Comparison of ENCODE assay signal across 18 cellular contexts in the genomic region with DNA sequence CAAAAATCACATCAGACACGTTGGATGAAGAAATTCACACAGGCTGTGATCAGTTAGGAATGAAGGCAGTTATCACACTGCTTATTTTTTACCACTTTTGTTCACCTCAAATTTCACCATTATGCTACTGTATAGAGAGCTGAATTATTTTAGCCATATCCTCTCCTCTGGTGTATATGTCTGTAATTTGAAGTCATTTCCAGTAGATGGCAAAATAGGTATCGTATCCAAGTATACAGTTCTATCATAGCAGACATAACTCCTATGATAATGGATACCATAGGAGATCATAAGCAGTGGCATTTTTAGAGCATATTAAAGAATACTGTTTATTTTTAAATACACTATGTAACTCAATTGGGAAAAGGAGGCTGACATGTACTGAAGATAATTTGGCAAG.
DNase-seq lines count a peak whose midpoint lies in the region; ATAC-seq, FAIRE-seq and TF ChIP-seq lines count a peak whose summit lies in the region.
"Had no signal": no experiment of that assay in that cellular context is flagged by ENCODE, and none has a peak within 500 bp of the region (broad histone marks: within the 10 kb centered on the region; RNA-seq: fewer than 3 reads in every experiment).

No MANE protein-coding gene starts in this region.

- DNase-seq in D341Med (ENCODE audit: low spot score) (peak; percentile 20), NCI-H1694 treated with DMSO at 0.1 percent for 48 hours (lab: John Stamatoyannopoulos, UW) (peak; percentile 36), left cardiac atrium (no peak), upper lobe of right lung (no peak), G401 (ENCODE audit: low spot score) (no peak)
- DNase-seq: activated B cell treated with CpG ODN at 0.5 μM for 24 hours; activated CD8-positive, alpha-beta memory T cell treated with anti-CD3 and anti-CD28 coated beads, Interleukin-2, amount 10 ng/mL, durations not matched to agents 7 days and 5 days; activated naive CD4-positive, alpha-beta T cell treated with anti-CD3 and anti-CD28 coated beads, Interleukin-2, amount 10 ng/mL, durations not matched to agents 7 days and 5 days; brain microvascular endothelial cell; hippocampal formation; NCI-H2029; ovary had no signal

- no peaks in the 10 kb centered on the region for H3K9me3 ChIP-seq in upper lobe of right lung
- H3K9me3 ChIP-seq: BLaER1, ovary had no signal

- H3K36me3 ChIP-seq in upper lobe of right lung, result no peaks in the 10 kb centered on the region
- H3K36me3 ChIP-seq: BLaER1, brain microvascular endothelial cell, ovary had no signal

- peak; percentile 74 for FAIRE-seq in A204.1 (lab: Jason Lieb, UNC)
- FAIRE-seq: K562 had no signal

- H3K4me3 Mint-ChIP-seq in brain, result no peak overlapping the region
- H3K4me3 Mint-ChIP-seq: activated B cell treated with CpG ODN at 0.5 μM for 24 hours; activated CD8-positive, alpha-beta memory T cell treated with anti-CD3 and anti-CD28 coated beads, Interleukin-2, amount 10 ng/mL, durations not matched to agents 7 days and 5 days; activated naive CD4-positive, alpha-beta T cell treated with anti-CD3 and anti-CD28 coated beads, Interleukin-2, amount 10 ng/mL, durations not matched to agents 7 days and 5 days; stimulated activated effector memory CD8-positive, alpha-beta T cell treated with anti-CD3 and anti-CD28 coated beads, Interleukin-12 subunit alpha, Interleukin-12 subunit beta, amount 100 ng/mL, for 72 hours had no signal

- no peaks in the 10 kb centered on the region for H3K4me1 ChIP-seq in upper lobe of right lung
- H3K4me1 ChIP-seq: BLaER1 had no signal

- ATAC-seq in left cardiac atrium, result no peak
- ATAC-seq in upper lobe of right lung, result no peak
- ATAC-seq: activated CD8-positive, alpha-beta memory T cell treated with anti-CD3 and anti-CD28 coated beads, Interleukin-2, amount 10 ng/mL, durations not matched to agents 7 days and 5 days; K562; stimulated activated effector memory CD8-positive, alpha-beta T cell treated with anti-CD3 and anti-CD28 coated beads, Interleukin-12 subunit alpha, Interleukin-12 subunit beta, amount 100 ng/mL, for 72 hours had no signal

- H3K4me1 Mint-ChIP-seq in brain, result no peaks in the 10 kb centered on the region
- H3K4me1 Mint-ChIP-seq: activated B cell treated with CpG ODN at 0.5 μM for 24 hours; activated CD8-positive, alpha-beta memory T cell treated with anti-CD3 and anti-CD28 coated beads, Interleukin-2, amount 10 ng/mL, durations not matched to agents 7 days and 5 days; activated naive CD4-positive, alpha-beta T cell treated with anti-CD3 and anti-CD28 coated beads, Interleukin-2, amount 10 ng/mL, durations not matched to agents 7 days and 5 days; stimulated activated effector memory CD8-positive, alpha-beta T cell treated with anti-CD3 and anti-CD28 coated beads, Interleukin-12 subunit alpha, Interleukin-12 subunit beta, amount 100 ng/mL, for 72 hours had no signal

- no peak overlapping the region for H3K4me3 ChIP-seq in upper lobe of right lung
- H3K4me3 ChIP-seq: BLaER1, K562, ovary, skin epidermis had no signal

- H3K9me3 Mint-ChIP-seq in brain, result no peaks in the 10 kb centered on the region
- H3K9me3 Mint-ChIP-seq: activated B cell treated with CpG ODN at 0.5 μM for 24 hours had no signal

- H3K27ac Mint-ChIP-seq in brain, result no peak overlapping the region
- H3K27ac Mint-ChIP-seq: activated B cell treated with CpG ODN at 0.5 μM for 24 hours; activated CD8-positive, alpha-beta memory T cell treated with anti-CD3 and anti-CD28 coated beads, Interleukin-2, amount 10 ng/mL, durations not matched to agents 7 days and 5 days; activated naive CD4-positive, alpha-beta T cell treated with anti-CD3 and anti-CD28 coated beads, Interleukin-2, amount 10 ng/mL, durations not matched to agents 7 days and 5 days; stimulated activated effector memory CD8-positive, alpha-beta T cell treated with anti-CD3 and anti-CD28 coated beads, Interleukin-12 subunit alpha, Interleukin-12 subunit beta, amount 100 ng/mL, for 72 hours had no signal

- no peaks in the 10 kb centered on the region for H3K27me3 Mint-ChIP-seq in brain
- H3K27me3 Mint-ChIP-seq: activated B cell treated with CpG ODN at 0.5 μM for 24 hours; activated CD8-positive, alpha-beta memory T cell treated with anti-CD3 and anti-CD28 coated beads, Interleukin-2, amount 10 ng/mL, durations not matched to agents 7 days and 5 days; activated naive CD4-positive, alpha-beta T cell treated with anti-CD3 and anti-CD28 coated beads, Interleukin-2, amount 10 ng/mL, durations not matched to agents 7 days and 5 days had no signal

- no peaks in the 10 kb centered on the region for H3K27me3 ChIP-seq in upper lobe of right lung
- H3K27me3 ChIP-seq: BLaER1, brain microvascular endothelial cell, ovary had no signal

- in situ Hi-C loops in G401 (cut with HindIII; ENCODE audit: low sequenced_read_pairs), result no loop called here

- no peaks in the 10 kb centered on the region for H3K36me3 Mint-ChIP-seq in brain
- H3K36me3 Mint-ChIP-seq: activated CD8-positive, alpha-beta memory T cell treated with anti-CD3 and anti-CD28 coated beads, Interleukin-2, amount 10 ng/mL, durations not matched to agents 7 days and 5 days; activated naive CD4-positive, alpha-beta T cell treated with anti-CD3 and anti-CD28 coated beads, Interleukin-2, amount 10 ng/mL, durations not matched to agents 7 days and 5 days; stimulated activated effector memory CD8-positive, alpha-beta T cell treated with anti-CD3 and anti-CD28 coated beads, Interleukin-12 subunit alpha, Interleukin-12 subunit beta, amount 100 ng/mL, for 72 hours had no signal

- intact Hi-C loops in left cardiac atrium (cut with DNase I) (no loop called here), upper lobe of right lung (cut with DNase I) (no loop called here)

- H3K27ac ChIP-seq in upper lobe of right lung, result no peak overlapping the region
- H3K27ac ChIP-seq: BLaER1, brain microvascular endothelial cell, ovary, skin epidermis had no signal

- TF ChIP-seq CTCF in brain (conservative IDR thresholded peaks at IDR 0.05) (peak; percentile 39 to 46), upper lobe of right lung (IDR thresholded peaks at IDR 0.05) (no peak)

Comparison
In these comparisons a context has a peak if more than half of its experiments do, and no peak if none do; other contexts are left out.
1. DNase-seq: peak in D341Med (single experiment) and NCI-H1694 treated with DMSO at 0.1 percent for 48 hours (single experiment); none in left cardiac atrium (single experiment), upper lobe of right lung (single experiment) and G401 (single experiment).